Comparison of ENCODE assay signal across 17 cellular contexts in genomic region chr18:33532978-33533377, GRCh38. TPM values are rescaled to one million over a fixed set of nuclear protein-coding genes. Genes with fewer than 3 reads are reported as not detected.
"Had no signal": no experiment of that assay in that cellular context is flagged by ENCODE, and none has a peak within 500 bp of the region (broad histone marks: within the 10 kb centered on the region; RNA-seq: fewer than 3 reads in every experiment).

No MANE protein-coding gene starts in this region.

- H3K9ac ChIP-seq: parathyroid adenoma had no signal

- H2AFZ ChIP-seq: parathyroid adenoma had no signal

- H3K36me3 ChIP-seq: gastrocnemius medialis, left ventricle myocardium inferior, lower lobe of right lung, neutrophil, sigmoid colon, thoracic aorta, vagina had no signal

- H3K9me3 ChIP-seq: gastrocnemius medialis, lower lobe of right lung, neutrophil, thoracic aorta, vagina had no signal

- H3K79me2 ChIP-seq: parathyroid adenoma had no signal

- DNase-seq: cortex of kidney; gastrocnemius medialis; head of caudate nucleus; kidney; left ventricle myocardium inferior; lower lobe of right lung; naive B cell; sigmoid colon; stimulated activated CD4-positive, alpha-beta T cell treated with anti-CD3 and anti-CD28 coated beads, Interleukin-15, amount 100 ng/mL, for 24 hours; stimulated activated CD4-positive, alpha-beta T cell treated with anti-CD3 and anti-CD28 coated beads, Interleukin-2, amount 100 ng/mL, for 48 hours; stimulated activated naive B cell treated with anti-CD40 and anti-IgM and Interleukin-4, amounts not matched to agents 10 μg/mL and 1 μg/mL and 100 μg/mL, for 72 hours; trophoblast cell had no signal

- FAIRE-seq: kidney had no signal

- H3K4me3 ChIP-seq: gastrocnemius medialis, left ventricle myocardium inferior, lower lobe of right lung, sigmoid colon, thoracic aorta, vagina had no signal

- H3K27me3 ChIP-seq: gastrocnemius medialis, neutrophil, sigmoid colon, vagina had no signal

- ATAC-seq: gastrocnemius medialis; lower lobe of right lung; natural killer cell treated with Interleukin-12 subunit alpha and Interleukin-12 subunit beta and Interleukin-15 and Interleukin-18, amount 100 ng/mL, for 72 hours; stimulated activated naive B cell treated with anti-CD40 and anti-IgM and Interleukin-4, amounts not matched to agents 10 μg/mL and 1 μg/mL and 100 μg/mL, for 72 hours had no signal

- H3K4me1 ChIP-seq: gastrocnemius medialis, left ventricle myocardium inferior, lower lobe of right lung, parathyroid adenoma, sigmoid colon, vagina had no signal

- H3K27ac ChIP-seq: gastrocnemius medialis, left ventricle myocardium inferior, lower lobe of right lung, neutrophil, parathyroid adenoma, sigmoid colon, thoracic aorta, vagina had no signal

RNA-seq across cellular contexts. Expression of gene ASXL3, which starts 45.0 kb away (rescaled TPM):
- total RNA-seq: natural killer cell treated with Interleukin-12 subunit alpha and Interleukin-12 subunit beta and Interleukin-15 and Interleukin-18, amount 100 ng/mL, for 72 hours had no signal
